19 cellular contexts compared by ENCODE assay signal in genomic region chr14:46325157-46325556, GRCh38.
DNase-seq lines count a peak whose midpoint lies in the region; ATAC-seq, FAIRE-seq and TF ChIP-seq lines count a peak whose summit lies in the region.
"Had no signal": no experiment of that assay in that cellular context is flagged by ENCODE, and none has a peak within 500 bp of the region (broad histone marks: within the 10 kb centered on the region; RNA-seq: fewer than 3 reads in every experiment).

No MANE protein-coding gene starts in this region.

- no peaks in the 10 kb centered on the region for H3K79me1 ChIP-seq in mesenchymal stem cell (replicated peaks; ENCODE audit: low read length, poor library complexity, severe bottlenecking)

- no peak overlapping the region for H3K4me2 ChIP-seq in mesenchymal stem cell (ENCODE audit: low read length, poor library complexity, severe bottlenecking)
- H3K4me2 ChIP-seq in HepG2 (ENCODE audit: low read depth, low read length): no peak overlapping the region
- H3K4me2 ChIP-seq: BLaER1 treated with 17β-estradiol and CSF1 and Interleukin-3, amounts not matched to agents 10 nM and 100 nM had no signal

- H3K4ac ChIP-seq in mesenchymal stem cell (ENCODE audit: low read depth in 1 of 2, low read length in 2 of 2): peak overlapping the region in 1 of 2 experiments; percentile 60

- no peak overlapping the region for H3K23ac ChIP-seq in mesenchymal stem cell (ENCODE audit: low read length in 2 of 2)

- no peak overlapping the region for H3K14ac ChIP-seq in mesenchymal stem cell (ENCODE audit: low read length in 2 of 2)

- H3K27me3 Mint-ChIP-seq in endodermal cell (ENCODE audit: insufficient read depth) (peaks cover 21% of the 10 kb centered on the region), immature natural killer cell (ENCODE audit: low read depth in 3 of 3) (peaks cover 0 to 1% (median 0%) of the 10 kb centered on the region in 3 donors)
- H3K27me3 Mint-ChIP-seq: CD4-positive, CD25-positive, alpha-beta regulatory T cell had no signal

- no peak for TF ChIP-seq RAD21 in HepG2 (CRISPR knock-in tag; IDR thresholded peaks at IDR 0.05)

- peak overlapping the region; percentile 75 for H4K8ac ChIP-seq in mesenchymal stem cell (ENCODE audit: low read length)

- H3K9ac ChIP-seq in endodermal cell (ENCODE audit: extremely low read depth, low read length, poor library complexity, severe bottlenecking): no peak overlapping the region
- no peak overlapping the region for H3K9ac ChIP-seq in mesenchymal stem cell (ENCODE audit: low read length)
- H3K9ac ChIP-seq in HepG2 (ENCODE audit: insufficient read depth, low read depth, low read length): no peak overlapping the region
- H3K9ac ChIP-seq: BLaER1 treated with 17β-estradiol and CSF1 and Interleukin-3, amounts not matched to agents 10 nM and 100 nM had no signal

- no peaks in the 10 kb centered on the region for H4K20me1 ChIP-seq in HepG2 (ENCODE audit: insufficient read depth, low read length)
- H4K20me1 ChIP-seq: BLaER1 treated with 17β-estradiol and CSF1 and Interleukin-3, amounts not matched to agents 10 nM and 100 nM had no signal

- intact Hi-C loops in HepG2 (cut with micrococcal nuclease; ENCODE audit: unreplicated experiment): no loop called here

- DNase-seq in NCI-H82 (lab: John Stamatoyannopoulos, UW): peak; percentile 3
- DNase-seq in NCI-H82 treated with DMSO at 0.1 percent for 48 hours (lab: John Stamatoyannopoulos, UW; ENCODE audit: unreplicated experiment): no peak
- DNase-seq in endodermal cell: peak; percentile 57
- DNase-seq in mesenchymal stem cell: no peak
- DNase-seq in NCI-H748 (lab: John Stamatoyannopoulos, UW; ENCODE audit: unreplicated experiment): no peak
- no peak for DNase-seq in HepG2 (ENCODE audit: low spot score)
- no peak for DNase-seq in immature natural killer cell
- DNase-seq: 8988T; AML-193; CD4-positive, CD25-positive, alpha-beta regulatory T cell; DMS79 had no signal

- CTCF ChIA-PET in HepG2 (lab: Yijun Ruan, JAX; ENCODE audit: low intra/inter-chr PET ratio, low total read pairs): no interaction called here

- no peak overlapping the region for H2BK120ac ChIP-seq in mesenchymal stem cell (ENCODE audit: low read depth, low read length)

- TF ChIP-seq POLR2A in HepG2 (IDR thresholded peaks at IDR 0.05; ENCODE audit: insufficient read depth in 1 of 2, low read depth in 2 of 2, low read length in 2 of 2): no peak

- H3K4me3 ChIP-seq in endodermal cell (ENCODE audit: low read length): no peak overlapping the region
- H3K4me3 ChIP-seq in mesenchymal stem cell (ENCODE audit: insufficient read depth in 1 of 2, low read depth in 1 of 2, low read length in 2 of 2): no peak overlapping the region
- no peak overlapping the region for H3K4me3 ChIP-seq in HepG2 (replicated peaks in 1 of 3; ENCODE audit: insufficient read depth in 1 of 3, low read depth in 2 of 3, low read length in 3 of 3)
- H3K4me3 ChIP-seq: BLaER1 treated with 17β-estradiol and CSF1 and Interleukin-3, amounts not matched to agents 10 nM and 100 nM; K562 had no signal

- H2BK5ac ChIP-seq in mesenchymal stem cell (ENCODE audit: low read depth, low read length, poor library complexity, severe bottlenecking): no peak overlapping the region

- H3K36me3 Mint-ChIP-seq in endodermal cell (ENCODE audit: low read depth) (no peaks in the 10 kb centered on the region), immature natural killer cell (peaks cover 0 to 3% (median 0%) of the 10 kb centered on the region in 3 donors)
- H3K36me3 Mint-ChIP-seq: CD4-positive, CD25-positive, alpha-beta regulatory T cell had no signal

- no peaks in the 10 kb centered on the region for H3K9me3 Mint-ChIP-seq in endodermal cell
- peaks cover 0 to 34% (median 7%) of the 10 kb centered on the region in 6 donors for H3K9me3 Mint-ChIP-seq in immature natural killer cell

- BruUV-seq in HepG2 (replicated peaks; lab: Mats Ljungman, UMichigan): no TSS peak

- peaks cover 21% of the 10 kb centered on the region for H3K4me1 Mint-ChIP-seq in endodermal cell
- H3K4me1 Mint-ChIP-seq in immature natural killer cell: peaks cover 4 to 44% of the 10 kb centered on the region in 2 donors
- H3K4me1 Mint-ChIP-seq: CD4-positive, CD25-positive, alpha-beta regulatory T cell had no signal

- no peak overlapping the region for H3K18ac ChIP-seq in mesenchymal stem cell (ENCODE audit: low read depth in 1 of 2, low read length in 2 of 2)

- no peaks in the 10 kb centered on the region for H3K36me3 ChIP-seq in endodermal cell (ENCODE audit: control insufficient read depth, insufficient read depth, low read length)
- H3K36me3 ChIP-seq in mesenchymal stem cell (ENCODE audit: control insufficient read depth in 1 of 2, insufficient read depth in 2 of 2, low read depth in 1 of 2, low read length in 2 of 2): no peaks in the 10 kb centered on the region
- H3K36me3 ChIP-seq in HepG2 (replicated peaks in 1 of 2; ENCODE audit: control insufficient read depth in 1 of 2, insufficient read depth in 2 of 2, low read length in 2 of 2): no peaks in the 10 kb centered on the region
- H3K36me3 ChIP-seq: BLaER1 treated with 17β-estradiol and CSF1 and Interleukin-3, amounts not matched to agents 10 nM and 100 nM had no signal

- H3K27me3 ChIP-seq in endodermal cell (ENCODE audit: control insufficient read depth, insufficient read depth, low read length, poor library complexity, severe bottlenecking): no peaks in the 10 kb centered on the region
- no peaks in the 10 kb centered on the region for H3K27me3 ChIP-seq in mesenchymal stem cell (ENCODE audit: control insufficient read depth in 1 of 2, insufficient read depth in 1 of 2, low read length in 2 of 2)
- no peaks in the 10 kb centered on the region for H3K27me3 ChIP-seq in HepG2 (ENCODE audit: control insufficient read depth in 1 of 2, insufficient read depth in 2 of 2, low read length in 2 of 2)
- H3K27me3 ChIP-seq: BLaER1 treated with 17β-estradiol and CSF1 and Interleukin-3, amounts not matched to agents 10 nM and 100 nM had no signal

- no peak overlapping the region for H2BK15ac ChIP-seq in mesenchymal stem cell (ENCODE audit: low read depth, poor library complexity, severe bottlenecking)

- FAIRE-seq in HepG2 (lab: Jason Lieb, UNC): no peak
- FAIRE-seq: G401.6, GM12892, GM19239, H54, K562 had no signal

- no peaks in the 10 kb centered on the region for H3K9me3 ChIP-seq in endodermal cell (ENCODE audit: control insufficient read depth, low read length)
- H3K9me3 ChIP-seq in mesenchymal stem cell (ENCODE audit: control insufficient read depth, low read length): no peaks in the 10 kb centered on the region
- 0 out of 2 replicates have a peak, but pooled peaks cover 3% of the 10 kb centered on the region for H3K9me3 ChIP-seq in HepG2 (ENCODE audit: low read length)
- H3K9me3 ChIP-seq: BLaER1 treated with 17β-estradiol and CSF1 and Interleukin-3, amounts not matched to agents 10 nM and 100 nM had no signal

- H4K91ac ChIP-seq in mesenchymal stem cell (ENCODE audit: low read length): peak overlapping the region; percentile 68

- TF ChIP-seq EP300 in HepG2 (IDR thresholded peaks at IDR 0.05; ENCODE audit: low read depth in 2 of 2, low read length in 2 of 2): no peak
- TF ChIP-seq EP300 in HepG2 (CRISPR knock-in tag; IDR thresholded peaks at IDR 0.05; ENCODE audit: borderline replicate concordance): no peak

- in situ Hi-C loops in HepG2 (cut with HindIII; ENCODE audit: extremely low pct_ligation_motif_present, low pct_unique_long_range_greater_than_20kb): no loop called here

- peak overlapping the region in 1 of 2 experiments; percentile 93 for H2BK12ac ChIP-seq in mesenchymal stem cell (ENCODE audit: low read length in 2 of 2)

- peak; percentile 57 for TF ChIP-seq CTCF in endodermal cell (conservative IDR thresholded peaks at IDR 0.05)
- TF ChIP-seq CTCF in HepG2 (CRISPR knock-in tag; IDR thresholded peaks at IDR 0.05): no peak

- POLR2A ChIA-PET in HepG2 (lab: Yijun Ruan, JAX): no interaction called here

- H3K4me1 ChIP-seq in endodermal cell (ENCODE audit: control insufficient read depth, insufficient read depth, low read length) (peaks cover 7% of the 10 kb centered on the region), mesenchymal stem cell (ENCODE audit: control insufficient read depth, insufficient read depth, low read depth, low read length) (no peaks in the 10 kb centered on the region), HepG2 (ENCODE audit: insufficient read depth, low read length) (no peaks in the 10 kb centered on the region)

- ATAC-seq in HG03457 (IDR thresholded peaks at IDR 0.05; ENCODE audit: unreplicated experiment) (no peak), HepG2 (no peak)
- ATAC-seq: K562 had no signal

- H3K79me2 ChIP-seq in HepG2 (ENCODE audit: insufficient read depth, low read length): no peaks in the 10 kb centered on the region

- H3K27ac ChIP-seq in endodermal cell (ENCODE audit: low read depth, low read length) (no peak overlapping the region), mesenchymal stem cell (ENCODE audit: low read length, poor library complexity, severe bottlenecking) (no peak overlapping the region), HepG2 (ENCODE audit: extremely low read length, insufficient read depth, low read length) (no peak overlapping the region)
- H3K27ac ChIP-seq: BLaER1 treated with 17β-estradiol and CSF1 and Interleukin-3, amounts not matched to agents 10 nM and 100 nM; HL-60 had no signal

- H2AFZ ChIP-seq in mesenchymal stem cell (ENCODE audit: low read depth, low read length): no peak overlapping the region
- H2AFZ ChIP-seq in HepG2 (ENCODE audit: low read length): no peak overlapping the region

- WGBS in endodermal cell (ENCODE audit: insufficient coverage in 1 of 2, insufficient read length in 1 of 2), 2 experiments: 73 to 85% methylated on average over 3 to 5 of the region's 5 CpGs
- WGBS in mesenchymal stem cell: 86% methylated on average over 5 of the region's 5 CpGs
- WGBS in HepG2 (ENCODE audit: low lambda C conversion rate): 2% methylated on average over 3 of the region's 5 CpGs

- no peak overlapping the region for H3K4me3 Mint-ChIP-seq in endodermal cell
- no peak overlapping the region for H3K4me3 Mint-ChIP-seq in immature natural killer cell
- H3K4me3 Mint-ChIP-seq: CD4-positive, CD25-positive, alpha-beta regulatory T cell had no signal

- H3K27ac Mint-ChIP-seq in endodermal cell (no peak overlapping the region), immature natural killer cell (no peak overlapping the region)
- H3K27ac Mint-ChIP-seq: CD4-positive, CD25-positive, alpha-beta regulatory T cell had no signal

- no peak overlapping the region for H2AK5ac ChIP-seq in mesenchymal stem cell (ENCODE audit: low read length, severe bottlenecking)

TF ChIP-seq in HepG2, 621 proteins besides CTCF, POLR2A, EP300 and RAD21 (continues in another document):
- TF ChIP-seq ZNF317 (CRISPR knock-in tag; IDR thresholded peaks at IDR 0.05): no peak
- TF ChIP-seq ZNF460 (CRISPR knock-in tag; IDR thresholded peaks at IDR 0.05; ENCODE audit: borderline replicate concordance): no peak
- no peak for TF ChIP-seq KDM3A (CRISPR knock-in tag; IDR thresholded peaks at IDR 0.05; ENCODE audit: low read depth)
- no peak for TF ChIP-seq GATAD1 (CRISPR knock-in tag; IDR thresholded peaks at IDR 0.05)
- no peak for TF ChIP-seq ZNF747 (CRISPR knock-in tag; IDR thresholded peaks at IDR 0.05; ENCODE audit: borderline replicate concordance)

Comparison
In these comparisons a context has a peak if more than half of its experiments do, and no peak if none do; other contexts are left out.
1. DNase-seq: peak in NCI-H82 (single experiment) and endodermal cell (single experiment); none in NCI-H82 treated with DMSO at 0.1 percent for 48 hours (single experiment), mesenchymal stem cell (single experiment), NCI-H748 (single experiment), HepG2 (single experiment) and immature natural killer cell (0 of 3).